In genomic region chr18:35231052-35231451, GRCh38 we compare ENCODE assay signal across 8 cellular contexts. TPM values are rescaled to one million over a fixed set of nuclear protein-coding genes. Genes with fewer than 3 reads are reported as not detected.
A peak's percentile ranks its signal among the peaks of the same experiment; 100 is the strongest.
DNase-seq lines count a peak whose midpoint lies in the region; ATAC-seq, FAIRE-seq and TF ChIP-seq lines count a peak whose summit lies in the region.

No MANE protein-coding gene starts in this region.

- DNase-seq in D721Med (ENCODE audit: insufficient read length, low spot score) (peak; percentile 41), LHCN-M2 (ENCODE audit: low read depth) (peak; percentile 74), RKO (ENCODE audit: low spot score) (peak; percentile 84), fibroblast of the aortic adventitia (ENCODE audit: low read depth) (peak; percentile 78), neural crest cell (ENCODE audit: low read depth, low spot score) (peak; percentile 77)
- peak; percentile 59 to 64 for DNase-seq in activated T-helper 1 cell treated with anti-CD3 and anti-CD28 coated beads, Interleukin-2, amount 50 U/mL, for 16 hours (ENCODE audit: low read depth in 1 of 2, low spot score in 1 of 2)

- FAIRE-seq in D721Med (lab: Jason Lieb, UNC) = peak; percentile 85

- H3K4me3 ChIP-seq in fibroblast of the aortic adventitia (ENCODE audit: low read depth, low read length) = peak overlapping the region; percentile 26

- no peaks in the 10 kb centered on the region for H3K36me3 Mint-ChIP-seq in neural crest cell (ENCODE audit: low read depth)
- no peaks in the 10 kb centered on the region for H3K36me3 Mint-ChIP-seq in stimulated activated naive CD8-positive, alpha-beta T cell treated with anti-CD3 and anti-CD28 coated beads, Interleukin-15, Interleukin-2, amounts not matched to agents 100 ng/mL and 50 ng/mL, for 24 hours (ENCODE audit: low read depth)

- ATAC-seq in GM21619 (IDR thresholded peaks at IDR 0.05; ENCODE audit: unreplicated experiment) = peak; percentile 97

- H3K27ac Mint-ChIP-seq in neural crest cell (ENCODE audit: unreplicated experiment) = peak overlapping the region; percentile 94
- H3K27ac Mint-ChIP-seq in stimulated activated naive CD8-positive, alpha-beta T cell treated with anti-CD3 and anti-CD28 coated beads, Interleukin-15, Interleukin-2, amounts not matched to agents 100 ng/mL and 50 ng/mL, for 24 hours = no peak overlapping the region

- no peaks in the 10 kb centered on the region for H3K9me3 Mint-ChIP-seq in neural crest cell
- no peaks in the 10 kb centered on the region for H3K9me3 Mint-ChIP-seq in stimulated activated naive CD8-positive, alpha-beta T cell treated with anti-CD3 and anti-CD28 coated beads, Interleukin-15, Interleukin-2, amounts not matched to agents 100 ng/mL and 50 ng/mL, for 24 hours

- peak; percentile 89 for TF ChIP-seq CTCF in D721Med (IDR thresholded peaks at IDR 0.05; ENCODE audit: insufficient read depth, missing control alignments)
- TF ChIP-seq CTCF in fibroblast of the aortic adventitia (IDR thresholded peaks at IDR 0.05; ENCODE audit: insufficient read depth, low read length) = peak; percentile 92
- TF ChIP-seq CTCF in neural crest cell (conservative IDR thresholded peaks at IDR 0.05) = peak; percentile 98

- H3K4me3 Mint-ChIP-seq in neural crest cell = peak overlapping the region; percentile 71
- peak overlapping the region; percentile 68 for H3K4me3 Mint-ChIP-seq in stimulated activated naive CD8-positive, alpha-beta T cell treated with anti-CD3 and anti-CD28 coated beads, Interleukin-15, Interleukin-2, amounts not matched to agents 100 ng/mL and 50 ng/mL, for 24 hours

- H3K4me1 Mint-ChIP-seq in neural crest cell = peaks cover 3% of the 10 kb centered on the region
- peaks cover 3% of the 10 kb centered on the region for H3K4me1 Mint-ChIP-seq in stimulated activated naive CD8-positive, alpha-beta T cell treated with anti-CD3 and anti-CD28 coated beads, Interleukin-15, Interleukin-2, amounts not matched to agents 100 ng/mL and 50 ng/mL, for 24 hours (ENCODE audit: low read depth)

- H3K27me3 Mint-ChIP-seq in neural crest cell (ENCODE audit: low read depth) = no peaks in the 10 kb centered on the region
- no peaks in the 10 kb centered on the region for H3K27me3 Mint-ChIP-seq in stimulated activated naive CD8-positive, alpha-beta T cell treated with anti-CD3 and anti-CD28 coated beads, Interleukin-15, Interleukin-2, amounts not matched to agents 100 ng/mL and 50 ng/mL, for 24 hours

RNA-seq across cellular contexts. Expression of gene ZNF397, which starts 9.8 kb away (rescaled TPM):
- total RNA-seq in LHCN-M2 (2014; rRNA removed) (10.2 and 15.0 TPM in 2 replicates), fibroblast of the aortic adventitia (ENCODE audit: low replicate concordance) (20.5 and 26.2 TPM in 2 replicates), neural crest cell (27.6 and 30.3 TPM in 2 replicates)
- 6.0 TPM for polyA plus RNA-seq in LHCN-M2 (2012)

RNA-seq across cellular contexts. Expression of gene ZSCAN30, which starts 59.0 kb away (rescaled TPM):
- total RNA-seq in LHCN-M2 (2014; rRNA removed) = 11.5 and 19.1 TPM in 2 replicates
- polyA plus RNA-seq in LHCN-M2 (2012) = 6.9 TPM
- total RNA-seq in fibroblast of the aortic adventitia (ENCODE audit: low replicate concordance) = 18.6 and 22.6 TPM in 2 replicates
- total RNA-seq in neural crest cell = 14.6 and 15.4 TPM in 2 replicates

Comparison
In these comparisons a context has a peak if more than half of its experiments do, and no peak if none do; other contexts are left out.
1. Peak in every context shown above with its lines: DNase-seq, ATAC-seq and H3K4me3 ChIP-seq.